In genomic region chr17:78258323-78259229, GRCh38 we compare ENCODE assay signal across 1 cellular context.
TF ChIP-seq lines count a peak whose summit lies in the region.

No MANE protein-coding gene starts in this region.

TF ChIP-seq in GM23338, 12 proteins besides CTCF, POLR2A, EP300 and RAD21 (continued from another document):
- no peak for TF ChIP-seq REST (IDR thresholded peaks at IDR 0.05; ENCODE audit: unreplicated experiment)
- no peak for TF ChIP-seq POLR2AphosphoS5 (IDR thresholded peaks at IDR 0.05; ENCODE audit: low read depth)
- no peak for TF ChIP-seq JUNB (IDR thresholded peaks at IDR 0.05; ENCODE audit: unreplicated experiment)
- no peak for TF ChIP-seq NANOG (IDR thresholded peaks at IDR 0.05; ENCODE audit: borderline replicate concordance)
- TF ChIP-seq ETS1 (IDR thresholded peaks at IDR 0.05), result no peak
- no peak for TF ChIP-seq EZH2phosphoT487 (IDR thresholded peaks at IDR 0.05; ENCODE audit: unreplicated experiment)
- TF ChIP-seq CREB1 (CRISPR knock-in tag; IDR thresholded peaks at IDR 0.05; ENCODE audit: low read depth), result no peak
- no peak for TF ChIP-seq EZH2 (IDR thresholded peaks at IDR 0.05; ENCODE audit: low read depth, unreplicated experiment)
- TF ChIP-seq ZNF114 (CRISPR knock-in tag; IDR thresholded peaks at IDR 0.05), result no peak
- no peak for TF ChIP-seq STAT1 (IDR thresholded peaks at IDR 0.05; ENCODE audit: unreplicated experiment)
TF ChIP-seq in GM23338: peak in this region for 0.
